28 cellular contexts compared by ENCODE assay signal in the genomic region with DNA sequence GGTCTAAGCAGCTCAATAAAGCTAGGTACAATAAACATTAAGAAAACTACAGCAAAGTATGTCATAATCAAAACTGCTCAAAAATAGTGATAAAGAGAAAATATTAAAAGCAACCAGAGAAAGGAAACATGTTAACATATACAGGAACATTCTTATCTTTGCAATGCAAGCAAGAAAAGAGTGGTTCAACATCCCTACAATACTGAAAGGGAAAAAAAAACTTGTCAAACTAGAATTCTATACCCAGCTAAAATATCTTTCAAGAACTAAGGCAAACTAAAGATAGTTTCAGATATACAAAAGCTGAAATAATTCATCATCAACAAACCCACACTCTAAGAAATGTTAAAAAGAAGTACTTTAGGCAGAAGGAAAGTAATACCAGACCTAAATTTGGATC.
"Had no signal": no experiment of that assay in that cellular context is flagged by ENCODE, and none has a peak within 500 bp of the region (broad histone marks: within the 10 kb centered on the region; RNA-seq: fewer than 3 reads in every experiment).

No MANE protein-coding gene starts in this region.

- H3K4me1 Mint-ChIP-seq: immature natural killer cell; naive thymus-derived CD8-positive, alpha-beta T cell had no signal

- FAIRE-seq: endometrium, endothelial cell of umbilical vein, frontal cortex, kidney had no signal

- H3K4me2 ChIP-seq: hepatocyte had no signal

- H3K27me3 Mint-ChIP-seq: naive B cell; naive thymus-derived CD8-positive, alpha-beta T cell had no signal

- H3K36me3 ChIP-seq: colonic mucosa, esophagus muscularis mucosa, gastroesophageal sphincter, left lung, lower lobe of right lung had no signal

- H3K27ac ChIP-seq: colonic mucosa, esophagus muscularis mucosa, foreskin keratinocyte, gastroesophageal sphincter, hepatocyte, left lung, lower lobe of right lung had no signal

- H3K27ac Mint-ChIP-seq: dendritic cell treated with granulocyte-macrophage colony-stimulating factor and Interleukin-4, amounts not matched to agents 40 ng/mL and 50 ng/mL, for 4 days; effector memory CD8-positive, alpha-beta T cell; endodermal cell; immature natural killer cell; mesothelial cell of epicardium; naive thymus-derived CD8-positive, alpha-beta T cell had no signal

- H3K79me2 ChIP-seq: hepatocyte had no signal

- ATAC-seq: effector memory CD8-positive, alpha-beta T cell; foreskin keratinocyte; gastroesophageal sphincter; left colon; left lung; left ventricle myocardium superior; lower lobe of right lung; mucosa of descending colon; naive thymus-derived CD8-positive, alpha-beta T cell had no signal

- H3K9me3 ChIP-seq: colonic mucosa had no signal

- H3K4me3 ChIP-seq: colonic mucosa, esophagus muscularis mucosa, gastroesophageal sphincter, hepatocyte, left lung, lower lobe of right lung, mucosa of descending colon had no signal

- H3K27me3 ChIP-seq: colonic mucosa, esophagus muscularis mucosa, foreskin keratinocyte, gastroesophageal sphincter, hepatocyte, left lung had no signal

- DNase-seq: cortex of kidney; effector CD8-positive, alpha-beta T cell; effector memory CD8-positive, alpha-beta T cell; endodermal cell; foreskin keratinocyte; glutamatergic neuron; hypothalamus; immature natural killer cell; islet precursor cell; kidney; kidney glomerular epithelial cell; left colon; left lung; left ventricle myocardium superior; lower lobe of right lung; mesenchymal stem cell; mucosa of descending colon; naive B cell; naive thymus-derived CD8-positive, alpha-beta T cell had no signal

- H3K4me1 ChIP-seq: colonic mucosa, esophagus muscularis mucosa, foreskin keratinocyte, gastroesophageal sphincter, left lung, lower lobe of right lung had no signal

- H2AFZ ChIP-seq: hepatocyte had no signal

- H3K4me3 Mint-ChIP-seq: dendritic cell treated with granulocyte-macrophage colony-stimulating factor and Interleukin-4, amounts not matched to agents 40 ng/mL and 50 ng/mL, for 4 days; effector memory CD8-positive, alpha-beta T cell; endodermal cell; immature natural killer cell; mesothelial cell of epicardium; naive thymus-derived CD8-positive, alpha-beta T cell had no signal
